Comparison of ENCODE assay signal across 1 cellular context in genomic region chr1:10063878-10064277, GRCh38.
TF ChIP-seq lines count a peak whose summit lies in the region.

No MANE protein-coding gene starts in this region.

TF ChIP-seq in IMR-90, 13 proteins besides CTCF, POLR2A, EP300 and RAD21:
- TF ChIP-seq RFX5 (IDR thresholded peaks at IDR 0.05; ENCODE audit: low read depth, low read length) (no peak), CEBPB (IDR thresholded peaks at IDR 0.05; ENCODE audit: low read depth, low read length) (no peak), MAFK (IDR thresholded peaks at IDR 0.05; ENCODE audit: low read depth, low read length) (no peak), CHD1 (IDR thresholded peaks at IDR 0.05; ENCODE audit: low read depth, low read length) (no peak), MAZ (IDR thresholded peaks at IDR 0.05; ENCODE audit: borderline replicate concordance, low read depth, low read length) (no peak), RCOR1 (IDR thresholded peaks at IDR 0.05; ENCODE audit: insufficient replicate concordance, low read length) (no peak), FOS (IDR thresholded peaks at IDR 0.05; ENCODE audit: low read depth, low read length) (no peak), SMC3 (IDR thresholded peaks at IDR 0.05; ENCODE audit: low read depth, low read length) (no peak), USF2 (IDR thresholded peaks at IDR 0.05; ENCODE audit: low read depth, low read length) (no peak), ELK1 (IDR thresholded peaks at IDR 0.05; ENCODE audit: borderline replicate concordance, low read depth, low read length) (no peak), NFE2L2 (IDR thresholded peaks at IDR 0.05; ENCODE audit: low read depth, low read length) (no peak), BHLHE40 (IDR thresholded peaks at IDR 0.05; ENCODE audit: low read depth, low read length) (no peak), MXI1 (IDR thresholded peaks at IDR 0.05; ENCODE audit: borderline replicate concordance, low read depth, low read length) (no peak)
